Comparison of ENCODE assay signal across 8 cellular contexts in the genomic region with DNA sequence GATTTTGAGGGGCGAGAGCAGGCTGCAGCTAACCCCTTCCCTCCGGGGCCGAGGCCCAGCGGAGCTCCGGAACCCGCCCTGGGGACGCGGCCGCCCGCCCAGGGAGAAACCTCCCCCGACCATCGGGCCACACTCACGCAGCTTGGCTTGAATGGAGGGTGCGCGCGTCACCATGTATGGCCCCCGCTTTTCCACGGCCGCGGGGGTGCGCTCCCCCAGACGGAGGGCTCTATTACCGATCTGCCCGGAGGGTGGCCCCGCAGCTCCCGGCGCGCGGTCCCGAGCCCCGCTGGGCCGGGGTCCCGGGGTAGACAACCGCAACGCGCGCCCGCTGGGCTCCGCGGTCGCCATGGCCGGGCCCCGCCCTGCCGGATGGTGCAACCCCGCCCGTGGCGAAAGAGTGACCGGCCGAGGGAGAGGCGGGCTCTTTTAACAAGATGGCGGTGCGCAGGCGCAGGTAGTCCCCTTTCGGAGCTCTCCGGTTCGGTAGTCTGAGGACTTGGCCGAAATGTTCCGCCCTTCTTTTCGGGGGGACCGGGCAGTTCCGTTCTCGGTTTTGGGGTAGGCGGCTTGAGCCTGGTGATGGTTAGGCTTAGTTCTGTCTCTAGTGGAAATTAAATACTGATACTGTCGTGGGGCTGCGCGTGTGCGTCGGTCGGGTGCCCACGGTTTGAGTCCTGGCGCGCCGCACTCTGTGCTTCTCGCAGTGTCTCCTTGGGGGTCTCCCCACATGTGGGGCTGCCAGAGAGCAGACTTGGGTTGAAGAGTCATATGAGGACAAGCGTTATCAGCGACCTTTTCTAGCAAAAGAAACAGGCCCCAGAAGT. TPM values are rescaled to one million over a fixed set of nuclear protein-coding genes. Genes with fewer than 3 reads are reported as not detected.
A peak's percentile ranks its signal among the peaks of the same experiment; 100 is the strongest.
DNase-seq lines count a peak whose midpoint lies in the region; ATAC-seq and TF ChIP-seq lines count a peak whose summit lies in the region.

A gene with protein sequence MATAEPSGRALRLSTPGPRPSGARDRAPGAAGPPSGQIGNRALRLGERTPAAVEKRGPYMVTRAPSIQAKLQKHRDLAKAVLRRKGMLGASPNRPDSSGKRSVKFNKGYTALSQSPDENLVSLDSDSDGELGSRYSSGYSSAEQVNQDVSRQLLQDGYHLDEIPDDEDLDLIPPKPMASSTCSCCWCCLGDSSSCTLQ (minus strand): TSS at position 402 of the 827 bp plus-strand sequence. CDS start 51 bp downstream, at position 351.

- H3K27me3 Mint-ChIP-seq in Calu3 (ENCODE audit: unreplicated experiment) (no peaks in the 10 kb centered on the region), IgD-negative memory B cell (no peaks in the 10 kb centered on the region)

- peaks cover 25% of the 10 kb centered on the region for H3K4me1 ChIP-seq in muscle layer of colon (ENCODE audit: insufficient read depth, low read length)

- peak; percentile 95 for DNase-seq in Calu3
- DNase-seq in activated T-cell treated with anti-CD3 and anti-CD28 coated beads, Interleukin-2, amount 50 U/mL, for 48 hours, result peak; percentile 87 to 89
- DNase-seq in stimulated activated CD8-positive, alpha-beta memory T cell treated with anti-CD3 and anti-CD28 coated beads, Interleukin-7, amount 100 ng/mL, for 24 hours (ENCODE audit: low read depth), result peak; percentile 56

- H3K27ac Mint-ChIP-seq in Calu3 (ENCODE audit: unreplicated experiment) (peak within 1 kb of the TSS; percentile 58), IgD-negative memory B cell (peak within 1 kb of the TSS; percentile 84 to 98 (median 94))

- H3K36me3 Mint-ChIP-seq in Calu3 (ENCODE audit: insufficient read depth, unreplicated experiment), result peaks cover 36% of the 10 kb centered on the region
- peaks cover 2% of the 10 kb centered on the region for H3K36me3 Mint-ChIP-seq in IgD-negative memory B cell

- no peak for TF ChIP-seq CTCF in Calu3 (IDR thresholded peaks at IDR 0.05; ENCODE audit: unreplicated experiment)

- no peaks in the 10 kb centered on the region for H3K27me3 ChIP-seq in muscle layer of colon (ENCODE audit: control insufficient read depth in 1 of 2, insufficient read depth in 2 of 2, low read length in 2 of 2)

- CTCF ChIA-PET in Calu3 (lab: Charles Lee), result interaction anchor here (0.7 to 1.9 kb wide), 10 partner anchors 17 to 401 kb away, joined by 3 to 5 read pairs (median 4); a partner anchor contains a TSS

- H3K9ac ChIP-seq in muscle layer of colon (ENCODE audit: low read length), result peak within 1 kb of the TSS; percentile 93

- H3K9me3 Mint-ChIP-seq in Calu3 (ENCODE audit: low read depth, unreplicated experiment) (no peaks in the 10 kb centered on the region), IgD-negative memory B cell (no peaks in the 10 kb centered on the region)

- peak within 1 kb of the TSS; percentile 94 for H3K27ac ChIP-seq in muscle layer of colon (ENCODE audit: low read depth, low read length)

- BruUV-seq in Calu3 (replicated peaks; lab: Mats Ljungman, UMichigan), result TSS peak; percentile 38

- no peaks in the 10 kb centered on the region for H3K9me3 ChIP-seq in muscle layer of colon (ENCODE audit: low read length)

- H3K4me3 Mint-ChIP-seq in Calu3 (ENCODE audit: low read depth, unreplicated experiment), result peak within 1 kb of the TSS; percentile 83
- peak within 1 kb of the TSS; percentile 95 to 100 (median 98) for H3K4me3 Mint-ChIP-seq in IgD-negative memory B cell

- H3K4me1 Mint-ChIP-seq in Calu3 (ENCODE audit: low read depth, unreplicated experiment), result peaks cover 13% of the 10 kb centered on the region
- H3K4me1 Mint-ChIP-seq in IgD-negative memory B cell, result peaks cover 19 to 29% (median 22%) of the 10 kb centered on the region in 3 donors

- intact Hi-C loops in Calu3 (cut with micrococcal nuclease; ENCODE audit: unreplicated experiment), result no loop called here

- peak within 1 kb of the TSS; percentile 66 to 90 for H3K4me3 ChIP-seq in muscle layer of colon (ENCODE audit: low read depth in 1 of 2, low read length in 2 of 2)

- peaks cover 30% of the 10 kb centered on the region for H3K36me3 ChIP-seq in muscle layer of colon (ENCODE audit: insufficient read depth, low read length)

- ATAC-seq in GM21447 (IDR thresholded peaks at IDR 0.05; ENCODE audit: unreplicated experiment) (peak; percentile 80), esophagus mucosa (peak; percentile 86)

TF ChIP-seq in PFSK-1, 5 proteins besides CTCF, POLR2A, EP300 and RAD21:
- TF ChIP-seq POLR2AphosphoS5 (IDR thresholded peaks at IDR 0.05; ENCODE audit: low read depth, low read length) (peak; percentile 89), FOXP2 (optimal IDR thresholded peaks at IDR 0.05; ENCODE audit: borderline replicate concordance, extremely low read depth, extremely low read length, insufficient read depth) (peak; percentile 10), SIN3A (IDR thresholded peaks at IDR 0.05; ENCODE audit: borderline replicate concordance, insufficient read depth, low read length) (no peak), TAF1 (IDR thresholded peaks at IDR 0.05; ENCODE audit: borderline replicate concordance, insufficient read depth, low read length) (peak; percentile 93)
- TF ChIP-seq, protein P1, sequence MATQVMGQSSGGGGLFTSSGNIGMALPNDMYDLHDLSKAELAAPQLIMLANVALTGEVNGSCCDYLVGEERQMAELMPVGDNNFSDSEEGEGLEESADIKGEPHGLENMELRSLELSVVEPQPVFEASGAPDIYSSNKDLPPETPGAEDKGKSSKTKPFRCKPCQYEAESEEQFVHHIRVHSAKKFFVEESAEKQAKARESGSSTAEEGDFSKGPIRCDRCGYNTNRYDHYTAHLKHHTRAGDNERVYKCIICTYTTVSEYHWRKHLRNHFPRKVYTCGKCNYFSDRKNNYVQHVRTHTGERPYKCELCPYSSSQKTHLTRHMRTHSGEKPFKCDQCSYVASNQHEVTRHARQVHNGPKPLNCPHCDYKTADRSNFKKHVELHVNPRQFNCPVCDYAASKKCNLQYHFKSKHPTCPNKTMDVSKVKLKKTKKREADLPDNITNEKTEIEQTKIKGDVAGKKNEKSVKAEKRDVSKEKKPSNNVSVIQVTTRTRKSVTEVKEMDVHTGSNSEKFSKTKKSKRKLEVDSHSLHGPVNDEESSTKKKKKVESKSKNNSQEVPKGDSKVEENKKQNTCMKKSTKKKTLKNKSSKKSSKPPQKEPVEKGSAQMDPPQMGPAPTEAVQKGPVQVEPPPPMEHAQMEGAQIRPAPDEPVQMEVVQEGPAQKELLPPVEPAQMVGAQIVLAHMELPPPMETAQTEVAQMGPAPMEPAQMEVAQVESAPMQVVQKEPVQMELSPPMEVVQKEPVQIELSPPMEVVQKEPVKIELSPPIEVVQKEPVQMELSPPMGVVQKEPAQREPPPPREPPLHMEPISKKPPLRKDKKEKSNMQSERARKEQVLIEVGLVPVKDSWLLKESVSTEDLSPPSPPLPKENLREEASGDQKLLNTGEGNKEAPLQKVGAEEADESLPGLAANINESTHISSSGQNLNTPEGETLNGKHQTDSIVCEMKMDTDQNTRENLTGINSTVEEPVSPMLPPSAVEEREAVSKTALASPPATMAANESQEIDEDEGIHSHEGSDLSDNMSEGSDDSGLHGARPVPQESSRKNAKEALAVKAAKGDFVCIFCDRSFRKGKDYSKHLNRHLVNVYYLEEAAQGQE (IDR thresholded peaks at IDR 0.05; ENCODE audit: insufficient read depth in 1 of 2, low read depth in 2 of 2, low read length in 2 of 2), result peak; percentile 38 to 71; a peak in 3 of 4 replicates

RNA-seq across cellular contexts. Expression of the gene that starts here (rescaled TPM):
- total RNA-seq in Calu3 (2022), result 48.1 and 56.2 TPM in 2 replicates
- polyA plus RNA-seq in IgD-negative memory B cell, result 42.7 TPM
- 41.7 TPM for polyA plus RNA-seq in PFSK-1 (2012; ENCODE audit: insufficient read length, low read depth)
- total RNA-seq in esophagus mucosa, result 62.5 TPM

Comparison
In these comparisons a context has a peak if more than half of its experiments do, and no peak if none do; other contexts are left out.
1. Peak in every context shown above with its lines: DNase-seq, ATAC-seq, H3K4me3 ChIP-seq and H3K27ac ChIP-seq.